ENCODE assay signal across 1 cellular context in the genomic region with DNA sequence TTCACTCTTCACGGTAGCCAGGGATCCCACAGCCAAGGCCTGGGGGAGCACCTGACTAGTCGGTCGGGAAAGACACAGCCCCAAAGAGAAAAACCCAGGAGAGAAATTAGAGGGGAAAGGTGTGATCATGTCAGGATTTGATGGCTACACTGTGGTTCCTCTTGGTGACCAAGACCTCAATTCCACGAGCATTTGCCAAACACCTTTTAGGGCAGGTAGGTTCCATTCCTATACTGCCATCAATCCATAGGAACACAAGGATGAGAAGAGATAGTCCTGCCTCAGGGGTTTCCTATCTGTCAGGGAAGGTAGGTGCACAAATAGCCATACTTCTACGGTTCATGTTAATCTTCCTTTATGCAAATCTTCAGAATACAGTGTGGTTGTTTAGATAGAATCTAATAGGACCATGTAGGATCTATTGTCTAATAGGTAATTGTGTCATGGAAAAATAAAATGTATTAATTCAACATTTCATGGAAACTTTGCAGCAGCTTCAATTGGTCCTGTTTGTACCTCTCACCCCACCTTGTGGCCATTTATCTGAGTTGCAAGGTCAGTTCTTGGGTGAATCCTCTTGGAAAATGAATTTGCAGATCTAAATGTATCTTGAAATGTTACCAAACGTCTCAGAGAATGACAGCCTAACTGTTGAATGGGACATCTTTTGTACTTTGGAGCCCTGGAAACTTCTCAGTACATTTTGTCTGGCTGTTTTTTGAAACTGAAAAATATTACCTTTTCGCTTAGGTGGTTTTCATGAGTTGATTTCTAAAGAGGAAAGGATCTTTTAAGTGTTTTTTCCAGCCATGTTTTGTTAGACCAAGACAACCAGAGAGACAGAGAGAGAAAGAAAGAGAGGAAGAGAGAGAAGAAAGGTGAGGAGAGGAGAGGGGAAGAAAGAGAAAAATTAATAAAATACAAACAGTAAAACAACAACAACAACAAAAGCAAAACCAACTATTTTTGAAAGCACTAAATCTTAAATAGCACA.
TF ChIP-seq lines count a peak whose summit lies in the region.

No MANE protein-coding gene starts in this region.

TF ChIP-seq in GM23338, 12 proteins besides CTCF, POLR2A, EP300 and RAD21 (continued from another document):
- no peak for TF ChIP-seq ZNF462 (CRISPR knock-in tag; IDR thresholded peaks at IDR 0.05)
- no peak for TF ChIP-seq STAT1 (IDR thresholded peaks at IDR 0.05; ENCODE audit: unreplicated experiment)
- TF ChIP-seq ZNF331 (CRISPR knock-in tag; IDR thresholded peaks at IDR 0.05; ENCODE audit: low read depth), result no peak
